In genomic region chr11:36257351-36257750, GRCh38 we compare ENCODE assay signal across 26 cellular contexts. TPM values are rescaled to one million over a fixed set of nuclear protein-coding genes. Genes with fewer than 3 reads are reported as not detected.
DNase-seq lines count a peak whose midpoint lies in the region; ATAC-seq, FAIRE-seq and TF ChIP-seq lines count a peak whose summit lies in the region.
"Had no signal": no experiment of that assay in that cellular context is flagged by ENCODE, and none has a peak within 500 bp of the region (broad histone marks: within the 10 kb centered on the region; RNA-seq: fewer than 3 reads in every experiment).

No MANE protein-coding gene starts in this region.

- in situ Hi-C loops in ACHN (cut with HindIII; ENCODE audit: low pct_ligation_motif_present, low pct_unique_long_range_greater_than_20kb, low sequenced_read_pairs): loop anchor here (25.0 kb wide), 1 partner anchor 95 kb away; no protein-coding TSS in a partner anchor

- TF ChIP-seq CTCF in cardiac fibroblast (IDR thresholded peaks at IDR 0.05; ENCODE audit: low read depth, low read length) (no peak), A673 (conservative IDR thresholded peaks at IDR 0.05; ENCODE audit: low read depth, low read length) (no peak)

- intact Hi-C loops in A673 (cut with micrococcal nuclease; ENCODE audit: unreplicated experiment): loop anchor here (5.0 kb wide), 2 partner anchors 125 to 215 kb away; no protein-coding TSS in a partner anchor

- no peaks in the 10 kb centered on the region for H3K4me1 ChIP-seq in A673 (ENCODE audit: insufficient read depth, low read length, poor library complexity, severe bottlenecking)
- H3K4me1 ChIP-seq: ascending aorta had no signal

- no peaks in the 10 kb centered on the region for H3K9me3 ChIP-seq in A673 (ENCODE audit: low read depth, low read length, poor library complexity, severe bottlenecking)
- H3K9me3 ChIP-seq: ascending aorta had no signal

- no peak for ATAC-seq in HG03460 (IDR thresholded peaks at IDR 0.05; ENCODE audit: unreplicated experiment)
- ATAC-seq: left colon had no signal

- peak; percentile 69 for DNase-seq in ACHN
- DNase-seq in NCI-H2171 (lab: John Stamatoyannopoulos, UW): peak; percentile 42
- DNase-seq in cardiac fibroblast (ENCODE audit: low read depth in 2 of 2): peak; percentile 41 to 60
- peak; percentile 81 for DNase-seq in kidney tubule cell (ENCODE audit: low spot score)
- no peak for DNase-seq in HT-29 (ENCODE audit: low spot score)
- no peak for DNase-seq in GM12892 (ENCODE audit: insufficient read length)
- no peak for DNase-seq in A673 (ENCODE audit: low spot score)
- DNase-seq: activated CD4-positive, alpha-beta T cell treated with anti-CD3 and anti-CD28 coated beads, Interleukin-2, amount 50 U/mL, for 4 hours; activated naive CD4-positive, alpha-beta T cell treated with Interleukin-2 at 50 U/mL for 16 hours; activated T-cell treated with anti-CD3 and anti-CD28 coated beads, Interleukin-2, amount 50 U/mL, for 1 hour; foreskin melanocyte; H9; left colon; midbrain; NCI-H2029; NCI-H510A treated with DMSO at 0.1 percent for 48 hours; SIG-M5 had no signal

- no peaks in the 10 kb centered on the region for H3K36me3 ChIP-seq in A673 (ENCODE audit: insufficient read depth, low read length, poor library complexity, severe bottlenecking)
- H3K36me3 ChIP-seq: ascending aorta had no signal

- CTCF ChIA-PET in A673 (lab: Charles Lee): interaction anchor here (0.6 to 2.7 kb wide), 5 partner anchors 10 to 1919 kb away, joined by 3 to 55 read pairs (median 5); no protein-coding TSS in a partner anchor

- H3K27me3 ChIP-seq in A673 (replicated peaks; ENCODE audit: insufficient read depth, low read depth, low read length, poor library complexity): peaks cover 20% of the 10 kb centered on the region
- H3K27me3 ChIP-seq: ascending aorta had no signal

- FAIRE-seq in GM12892 (lab: Jason Lieb, UNC): no peak
- FAIRE-seq: colon, endometrium, GM12891, urothelium cell line had no signal

- H3K27ac ChIP-seq in A673 (ENCODE audit: low read depth, low read length, poor library complexity, severe bottlenecking): no peak overlapping the region
- H3K27ac ChIP-seq: ascending aorta, C4-2B, HL-60, VCaP had no signal

- no TSS peak for BruUV-seq in A673 (replicated peaks; lab: Mats Ljungman, UMichigan)

- H3K4me3 ChIP-seq in cardiac fibroblast (replicated peaks in 1 of 2; ENCODE audit: low read depth in 2 of 2, low read length in 2 of 2): no peak overlapping the region
- H3K4me3 ChIP-seq in A673 (ENCODE audit: low read depth, low read length, poor library complexity, severe bottlenecking): no peak overlapping the region
- H3K4me3 ChIP-seq: ascending aorta had no signal

- no peak for TF ChIP-seq POLR2A in GM12892 (IDR thresholded peaks at IDR 0.05; ENCODE audit: low read depth, low read length)

- POLR2A ChIA-PET in A673 (lab: Charles Lee; ENCODE audit: low non-redundant PET): interaction anchor here (0.6 kb wide), 1 partner anchor 1329 kb away, joined by 6 read pairs; no protein-coding TSS in a partner anchor

RNA-seq across cellular contexts. Expression of gene COMMD9, which starts 31.9 kb away (rescaled TPM):
- 93.7 and 96.6 TPM in 2 replicates for total RNA-seq in HT-29 (2014; rRNA removed; shearing (Covaris generic))
- polyA plus RNA-seq in GM12892 (2012; ENCODE audit: missing spikeins): 29.3 TPM
- total RNA-seq in A673 (2021): 147 and 154 TPM in 2 replicates

RNA-seq across cellular contexts. Expression of gene PRR5L, which starts 38.7 kb away (rescaled TPM):
- 80.1 and 92.8 TPM in 2 replicates for total RNA-seq in HT-29 (2014; rRNA removed; shearing (Covaris generic))
- 0.25 TPM for polyA plus RNA-seq in GM12892 (2012; ENCODE audit: missing spikeins)
- total RNA-seq in A673 (2021): 76.1 and 102 TPM in 2 replicates

Comparison
In these comparisons a context has a peak if more than half of its experiments do, and no peak if none do; other contexts are left out.
1. DNase-seq: peak in ACHN (single experiment), NCI-H2171 (single experiment), cardiac fibroblast (2 of 2) and kidney tubule cell (single experiment); none in HT-29 (single experiment), GM12892 (single experiment) and A673 (single experiment).